Comparison of ENCODE assay signal across 29 cellular contexts in genomic region chr14:79376557-79376956, GRCh38.
"Had no signal": no experiment of that assay in that cellular context is flagged by ENCODE, and none has a peak within 500 bp of the region (broad histone marks: within the 10 kb centered on the region; RNA-seq: fewer than 3 reads in every experiment).

No MANE protein-coding gene starts in this region.

- DNase-seq: activated CD4-positive, alpha-beta T cell treated with anti-CD3 and anti-CD28 coated beads for 36 hours; activated CD4-positive, alpha-beta T cell treated with anti-CD3 and anti-CD28 coated beads, Interleukin-2, amount 10 ng/mL, durations not matched to agents 7 days and 5 days; activated CD4-positive, alpha-beta T cell treated with anti-CD3 and anti-CD28 coated beads, Interleukin-2, amount 50 U/mL, for 48 hours; activated CD8-positive, alpha-beta T cell treated with anti-CD3 and anti-CD28 coated beads, Interleukin-2, amount 10 ng/mL, durations not matched to agents 7 days and 5 days; activated gamma-delta T cell treated with Interleukin-2 at 50 U/mL for 16 hours; activated naive CD4-positive, alpha-beta T cell treated with anti-CD3 and anti-CD28 coated beads for 36 hours; activated naive CD8-positive, alpha-beta T cell treated with anti-CD3 and anti-CD28 coated beads, Interleukin-2, amount 50 U/mL, for 24 hours; activated T-cell treated with anti-CD3 and anti-CD28 coated beads, Interleukin-2, amount 50 U/mL, for 24 hours; amygdala; caudate nucleus; cerebellar nuclear complex; MM.1S; MV-4-11; NCI-H1092; NCI-H1436 treated with DMSO at 0.1 percent for 48 hours; NCI-H1694 treated with DMSO at 0.1 percent for 48 hours; NCI-H2029 treated with DMSO at 0.1 percent for 48 hours; NCI-H2107; NCI-H2171; NCI-H510A; NCI-H69; NK-92 treated with Interleukin-12 subunit alpha and Interleukin-12 subunit beta, amount 100 ng/mL, for 24 hours; PC-9; SIG-M5; T1000; WERI-Rb-1 had no signal

- H2AFZ ChIP-seq: PC-9 had no signal

- ATAC-seq: activated CD4-positive, alpha-beta T cell treated with anti-CD3 and anti-CD28 coated beads for 36 hours; activated CD8-positive, alpha-beta T cell treated with anti-CD3 and anti-CD28 coated beads, Interleukin-2, amount 10 ng/mL, durations not matched to agents 7 days and 5 days; activated naive CD4-positive, alpha-beta T cell treated with anti-CD3 and anti-CD28 coated beads, Interleukin-2, amount 50 U/mL, for 72 hours; activated naive CD8-positive, alpha-beta T cell treated with anti-CD3 and anti-CD28 coated beads, Interleukin-2, amount 50 U/mL, for 24 hours; Right ventricle myocardium inferior had no signal

- H3K36me3 ChIP-seq: WERI-Rb-1 had no signal

- H3K27ac ChIP-seq: PC-9, RWPE1, WERI-Rb-1 had no signal

- H3K4me2 ChIP-seq: PC-9 had no signal

- H3K4me3 ChIP-seq: PC-9 had no signal
